ENCODE assay signal across 9 cellular contexts in the genomic region with DNA sequence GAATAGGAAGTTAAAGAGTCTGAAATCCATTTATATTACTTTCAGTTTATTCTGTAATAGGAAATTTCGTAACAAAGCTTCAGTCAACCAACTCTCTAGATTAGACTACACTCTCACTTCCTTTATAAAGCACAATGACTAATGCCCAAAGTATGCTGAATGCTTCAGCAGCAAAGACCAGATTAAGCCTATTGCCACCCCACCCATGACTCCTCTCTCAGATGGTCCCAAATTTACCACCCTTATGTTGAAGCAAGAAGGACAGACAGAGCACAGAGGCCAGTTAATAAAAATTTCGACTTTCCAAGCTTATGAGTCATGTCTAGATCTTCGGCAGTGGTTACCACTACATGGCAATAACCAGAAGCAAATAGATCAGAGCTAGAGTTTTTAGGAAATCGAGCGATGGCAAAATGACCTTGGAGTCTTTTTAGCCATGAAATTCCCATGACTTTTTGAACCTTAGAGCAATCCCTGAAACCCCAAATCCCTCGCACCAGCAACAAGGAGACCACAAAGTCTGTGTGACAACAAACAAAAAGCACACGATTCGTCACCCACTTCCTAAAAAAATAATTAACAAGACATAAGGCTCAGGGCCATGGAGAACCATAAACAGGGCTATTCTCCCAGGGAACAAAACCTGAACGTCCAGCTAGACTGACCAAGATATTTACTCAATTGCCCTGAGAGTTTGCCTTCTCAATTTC.
DNase-seq lines count a peak whose midpoint lies in the region; ATAC-seq, FAIRE-seq and TF ChIP-seq lines count a peak whose summit lies in the region.
"Had no signal": no experiment of that assay in that cellular context is flagged by ENCODE, and none has a peak within 500 bp of the region (broad histone marks: within the 10 kb centered on the region; RNA-seq: fewer than 3 reads in every experiment).

No MANE protein-coding gene starts in this region.

- H3K27me3 ChIP-seq in GM23248 (replicated peaks; ENCODE audit: insufficient read depth), result no peaks in the 10 kb centered on the region
- H3K27me3 ChIP-seq in gastroesophageal sphincter, result no peaks in the 10 kb centered on the region
- H3K27me3 ChIP-seq in thymus (ENCODE audit: control insufficient read depth, insufficient read depth), result no peaks in the 10 kb centered on the region
- no peaks in the 10 kb centered on the region for H3K27me3 ChIP-seq in ovary
- H3K27me3 ChIP-seq: cardiac muscle cell had no signal

- H3K9me3 ChIP-seq in GM23248 (ENCODE audit: low read depth) (no peaks in the 10 kb centered on the region), gastroesophageal sphincter (no peaks in the 10 kb centered on the region), thymus (ENCODE audit: control insufficient read depth) (no peaks in the 10 kb centered on the region), ovary (no peaks in the 10 kb centered on the region)

- H3K79me2 ChIP-seq in GM23248 (ENCODE audit: insufficient read depth), result no peaks in the 10 kb centered on the region

- TF ChIP-seq CTCF in gastroesophageal sphincter (IDR thresholded peaks at IDR 0.05), result no peak
- no peak for TF ChIP-seq CTCF in ovary (IDR thresholded peaks at IDR 0.05)

- no peaks in the 10 kb centered on the region for H3K9me2 ChIP-seq in GM23248 (ENCODE audit: insufficient read depth)

- peak overlapping the region; percentile 56 for H3K4me2 ChIP-seq in GM23248 (ENCODE audit: unreplicated experiment)

- H3K9ac ChIP-seq in GM23248, result no peak overlapping the region

- in situ Hi-C loops in GM23248 (cut with MboI), result no loop called here

- no peaks in the 10 kb centered on the region for H4K20me1 ChIP-seq in GM23248 (ENCODE audit: insufficient read depth)

- WGBS in GM23248 (ENCODE audit: low coverage in 1 of 2, low lambda C conversion rate in 2 of 2, missing lambda C conversion rate in 2 of 2), 2 experiments, result 33 to 36% methylated on average over 9 of the region's 9 CpGs
- WGBS in gastroesophageal sphincter (ENCODE audit: low coverage in 1 of 2), 2 donors, result 54 to 63% methylated on average over 5 to 7 of the region's 9 CpGs
- 87% methylated on average over 9 of the region's 9 CpGs for WGBS in thymus
- WGBS in ovary, 3 donors, result 77 to 83% (median 82%) methylated on average over 9 of the region's 9 CpGs

- TF ChIP-seq EP300 in gastroesophageal sphincter (IDR thresholded peaks at IDR 0.05) (no peak), ovary (IDR thresholded peaks at IDR 0.05) (no peak)

- DNase-seq in GM23248 (peak; percentile 85), RCC 7860 (ENCODE audit: low spot score) (peak; percentile 73), ovary (no peak), NCI-H524 (lab: John Stamatoyannopoulos, UW) (no peak)
- DNase-seq in activated T-cell treated with anti-CD3 and anti-CD28 coated beads, Interleukin-2, amount 50 U/mL, for 1 hour, result no peak

- H3K27ac ChIP-seq in GM23248 (peak overlapping the region; percentile 20), gastroesophageal sphincter (peak overlapping the region in 3 of 4 donors; percentile 13 to 57 (median 31)), thymus (ENCODE audit: low read depth) (peak overlapping the region; percentile 8), ovary (no peak overlapping the region)
- H3K27ac ChIP-seq: cardiac muscle cell had no signal

- H3K36me3 ChIP-seq in GM23248 (ENCODE audit: low read depth) (no peaks in the 10 kb centered on the region), gastroesophageal sphincter (no peaks in the 10 kb centered on the region), thymus (ENCODE audit: control insufficient read depth, insufficient read depth) (no peaks in the 10 kb centered on the region), ovary (no peaks in the 10 kb centered on the region)
- H3K36me3 ChIP-seq: cardiac muscle cell had no signal

- H3F3A ChIP-seq in GM23248 (ENCODE audit: insufficient read depth), result peaks cover 19% of the 10 kb centered on the region; the same call in 1 of the 2 replicates

- H3K4me1 ChIP-seq in GM23248 (ENCODE audit: insufficient read depth) (peaks cover 31% of the 10 kb centered on the region), gastroesophageal sphincter (no peaks in the 10 kb centered on the region), thymus (ENCODE audit: control insufficient read depth, insufficient read depth, low read length) (no peaks in the 10 kb centered on the region), ovary (ENCODE audit: insufficient read depth) (no peaks in the 10 kb centered on the region)

- H2AFZ ChIP-seq in GM23248, result peak overlapping the region; percentile 63

- TF ChIP-seq POLR2A in gastroesophageal sphincter (IDR thresholded peaks at IDR 0.05) (no peak), ovary (IDR thresholded peaks at IDR 0.05) (no peak)

- peak; percentile 81 for FAIRE-seq in RCC 7860 (lab: Jason Lieb, UNC)
- FAIRE-seq: K562 had no signal

- H3K4me3 ChIP-seq in GM23248, result peak overlapping the region; percentile 55
- no peak overlapping the region for H3K4me3 ChIP-seq in gastroesophageal sphincter
- no peak overlapping the region for H3K4me3 ChIP-seq in thymus (ENCODE audit: low read length)
- no peak overlapping the region for H3K4me3 ChIP-seq in ovary
- H3K4me3 ChIP-seq: cardiac muscle cell, K562 had no signal

- ATAC-seq in gastroesophageal sphincter, result peak; percentile 69
- ATAC-seq: K562 had no signal

- intact Hi-C loops in ovary (cut with DNase I), result no loop called here

Comparison
In these comparisons a context has a peak if more than half of its experiments do, and no peak if none do; other contexts are left out.
1. DNase-seq: peak in GM23248 (single experiment) and RCC 7860 (single experiment); none in activated T-cell treated with anti-CD3 and anti-CD28 coated beads, Interleukin-2, amount 50 U/mL, for 1 hour (single experiment), ovary (0 of 5) and NCI-H524 (0 of 2).
2. H3K27ac ChIP-seq: peak in GM23248 (single experiment), gastroesophageal sphincter (3 of 4) and thymus (single experiment); none in ovary (0 of 2).